Comparison of ENCODE assay signal across 9 cellular contexts in genomic region chr2:37318401-37318800, GRCh38. TPM values are rescaled to one million over a fixed set of nuclear protein-coding genes. Genes with fewer than 3 reads are reported as not detected.
DNase-seq lines count a peak whose midpoint lies in the region; ATAC-seq and FAIRE-seq lines count a peak whose summit lies in the region.
"Had no signal": no experiment of that assay in that cellular context is flagged by ENCODE, and none has a peak within 500 bp of the region (broad histone marks: within the 10 kb centered on the region; RNA-seq: fewer than 3 reads in every experiment).

No MANE protein-coding gene starts in this region.

- WGBS in small intestine, 3 donors = 63 to 88% (median 82%) methylated on average over 5 of the region's 5 CpGs

- H3K27me3 ChIP-seq in small intestine (ENCODE audit: control insufficient read depth in 2 of 2, insufficient read depth in 2 of 2, low read length in 2 of 2) = no peaks in the 10 kb centered on the region

- peaks cover 0 to 2% of the 10 kb centered on the region in 2 donors for H3K36me3 ChIP-seq in small intestine (ENCODE audit: control insufficient read depth in 2 of 2, insufficient read depth in 2 of 2, low read length in 2 of 2)

- DNase-seq in AG08396 (ENCODE audit: low spot score) = peak; percentile 57
- DNase-seq in epidermal melanocyte (ENCODE audit: insufficient read length, low spot score) = peak; percentile 35
- no peak for DNase-seq in small intestine
- no peak for DNase-seq in inferior parietal cortex (ENCODE audit: extremely low spot score)
- DNase-seq in ureter (ENCODE audit: low spot score) = no peak
- DNase-seq in activated naive CD4-positive, alpha-beta T cell treated with Interleukin-2 at 50 U/mL for 16 hours = no peak
- DNase-seq: activated naive CD8-positive, alpha-beta T cell treated with anti-CD3 and anti-CD28 coated beads, Interleukin-2, amount 10 ng/mL, durations not matched to agents 7 days and 5 days had no signal

- H3K4me3 ChIP-seq in small intestine (ENCODE audit: low read depth in 1 of 2, low read length in 2 of 2) = no peak overlapping the region

- H3K4me1 ChIP-seq in small intestine (ENCODE audit: control insufficient read depth in 2 of 2, insufficient read depth in 1 of 2, low read depth in 1 of 2, low read length in 1 of 2) = peaks cover 3 to 4% of the 10 kb centered on the region in 2 donors

- ATAC-seq in GM19372 (IDR thresholded peaks at IDR 0.05; ENCODE audit: low read depth, unreplicated experiment) (peak; percentile 56), HG03342 (IDR thresholded peaks at IDR 0.05; ENCODE audit: unreplicated experiment) (peak; percentile 61)

- no peaks in the 10 kb centered on the region for H3K9me3 ChIP-seq in small intestine (ENCODE audit: control insufficient read depth, low read depth)

- peak overlapping the region in 1 of 2 donors; percentile 2 for H3K27ac ChIP-seq in small intestine (ENCODE audit: low read depth in 1 of 2, low read length in 1 of 2)

- FAIRE-seq in small intestine (lab: Jason Lieb, UNC) = no peak

RNA-seq across cellular contexts. Expression of gene PRKD3, which starts 6.2 kb away (rescaled TPM):
- 1 to 10 TPM; 4.3 to 7.9 (median 5.1) TPM for polyA plus RNA-seq in small intestine
- 43.3 TPM for total RNA-seq in ureter

RNA-seq across cellular contexts. Expression of gene QPCT, which starts 26.0 kb away (rescaled TPM):
- polyA plus RNA-seq in small intestine = 1 to 10 TPM in 2 of 3 donors, under 1 TPM in 1; 0.67 to 2.7 (median 1.9) TPM
- 23.6 TPM for total RNA-seq in ureter

Comparison
In these comparisons a context has a peak if more than half of its experiments do, and no peak if none do; other contexts are left out.
1. DNase-seq: peak in AG08396 (single experiment) and epidermal melanocyte (single experiment); none in small intestine (single experiment), inferior parietal cortex (single experiment), ureter (single experiment) and activated naive CD4-positive, alpha-beta T cell treated with Interleukin-2 at 50 U/mL for 16 hours (single experiment).